In the genomic region with DNA sequence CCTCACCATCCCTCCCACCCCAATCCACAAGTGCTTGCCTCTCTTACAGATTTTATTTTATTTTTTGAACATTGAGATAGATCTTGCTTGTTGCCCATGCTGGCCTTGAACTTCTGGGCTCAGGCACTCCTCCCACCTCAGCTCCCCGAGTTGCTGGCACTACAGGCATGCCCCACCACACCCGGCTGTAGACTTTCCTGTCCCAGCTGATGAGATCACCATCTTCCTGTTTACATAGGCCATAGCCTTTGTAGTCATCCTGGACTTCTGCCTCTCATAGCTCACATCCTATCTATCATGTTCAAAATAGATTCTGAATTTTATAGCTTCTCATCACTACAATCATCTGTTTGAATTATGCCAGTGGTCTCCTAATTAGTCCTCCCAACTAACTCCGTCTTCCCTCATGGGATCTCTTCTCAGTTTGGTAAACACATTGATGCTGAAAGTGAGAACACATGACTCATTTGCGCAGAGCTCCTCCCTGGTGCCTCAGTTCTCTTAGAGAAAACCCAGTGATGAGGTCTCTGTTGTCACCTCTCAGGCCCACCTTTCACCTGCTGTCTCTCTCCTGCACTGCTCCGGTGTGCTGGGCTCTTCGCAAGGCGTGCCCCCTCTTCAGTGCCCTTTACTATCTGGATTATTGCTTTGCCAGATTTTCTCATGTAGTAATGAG, we compare ENCODE assay signal across 10 cellular contexts.
DNase-seq lines count a peak whose midpoint lies in the region; ATAC-seq, FAIRE-seq and TF ChIP-seq lines count a peak whose summit lies in the region.
"Had no signal": no experiment of that assay in that cellular context is flagged by ENCODE, and none has a peak within 500 bp of the region (broad histone marks: within the 10 kb centered on the region; RNA-seq: fewer than 3 reads in every experiment).

No MANE protein-coding gene starts in this region.

- no peaks in the 10 kb centered on the region for H3K79me2 ChIP-seq in K562 (ENCODE audit: control insufficient read depth, insufficient read depth, low read length)

- in situ Hi-C loops in K562 (cut with MboI): no loop called here

- no peaks in the 10 kb centered on the region for H3K9me1 ChIP-seq in K562 (ENCODE audit: control insufficient read depth, insufficient read depth, low read length)

- TF ChIP-seq POLR2A in K562 (conservative IDR thresholded peaks at IDR 0.05): no peak

- H3K4me1 ChIP-seq in K562 (replicated peaks in 1 of 2; ENCODE audit: control insufficient read depth in 2 of 2, insufficient read depth in 2 of 2, low read length in 2 of 2): no peaks in the 10 kb centered on the region
- H3K4me1 ChIP-seq in naive thymus-derived CD4-positive, alpha-beta T cell (ENCODE audit: control insufficient read depth in 2 of 2, insufficient read depth in 2 of 2, low read length in 2 of 2): no peaks in the 10 kb centered on the region

- H3K36me3 Mint-ChIP-seq in naive thymus-derived CD4-positive, alpha-beta T cell: peaks cover 9 to 42% (median 34%) of the 10 kb centered on the region in 5 donors

- DNase-seq in ELR (ENCODE audit: low read depth) (peak; percentile 90), NCI-H460 (ENCODE audit: extremely low read depth, low read depth) (peak; percentile 8), K562 (ENCODE audit: extremely low read depth in 1 of 4, low spot score in 3 of 4) (no peak), NCI-H82 treated with DMSO at 0.1 percent for 48 hours (lab: John Stamatoyannopoulos, UW; ENCODE audit: unreplicated experiment) (no peak)
- no peak for DNase-seq in naive thymus-derived CD4-positive, alpha-beta T cell
- DNase-seq: dorsolateral prefrontal cortex, Kasumi-1 had no signal

- POLR2A ChIA-PET in K562 (lab: Yijun Ruan, JAX): no interaction called here
- POLR2A ChIA-PET in naive thymus-derived CD4-positive, alpha-beta T cell (lab: Charles Lee): no interaction called here

- H3K27me3 Mint-ChIP-seq in naive thymus-derived CD4-positive, alpha-beta T cell: no peaks in the 10 kb centered on the region

- intact Hi-C loops in K562 (cut with micrococcal nuclease): no loop called here
- intact Hi-C loops in naive thymus-derived CD4-positive, alpha-beta T cell (cut with micrococcal nuclease): no loop called here

- H3K36me3 ChIP-seq in K562 (ENCODE audit: control insufficient read depth, insufficient read depth, low read length): no peaks in the 10 kb centered on the region
- H3K36me3 ChIP-seq in naive thymus-derived CD4-positive, alpha-beta T cell (ENCODE audit: control insufficient read depth in 2 of 3, insufficient read depth in 3 of 3, low read length in 3 of 3): no peaks in the 10 kb centered on the region

- peak overlapping the region in 6 of 9 donors; percentile 1 to 81 (median 60) for H3K27ac Mint-ChIP-seq in naive thymus-derived CD4-positive, alpha-beta T cell

- CTCF ChIA-PET in K562 (lab: Yijun Ruan, JAX; ENCODE audit: low intra/inter-chr PET ratio): no interaction called here
- CTCF ChIA-PET in naive thymus-derived CD4-positive, alpha-beta T cell (lab: Charles Lee): no interaction called here

- 54% methylated on average over 7 of the region's 7 CpGs for WGBS in K562 (ENCODE audit: insufficient coverage, low coverage, missing lambda C conversion rate)

- peak overlapping the region in 4 of 10 donors; percentile 18 to 62 (median 30) for H3K4me3 Mint-ChIP-seq in naive thymus-derived CD4-positive, alpha-beta T cell

- no peak overlapping the region for H2AFZ ChIP-seq in K562 (ENCODE audit: low read depth, low read length)

- BruUV-seq in K562 (replicated peaks; lab: Mats Ljungman, UMichigan): no TSS peak

- FAIRE-seq in K562 (lab: Jason Lieb, UNC): no peak
- FAIRE-seq: islet of Langerhans had no signal

- H3K4me2 ChIP-seq in K562 (ENCODE audit: insufficient read depth, low read length): no peak overlapping the region

- no peaks in the 10 kb centered on the region for H3K9me3 ChIP-seq in K562 (replicated peaks; ENCODE audit: control insufficient read depth, insufficient read depth, low read depth, low read length)
- no peaks in the 10 kb centered on the region for H3K9me3 ChIP-seq in naive thymus-derived CD4-positive, alpha-beta T cell (ENCODE audit: control insufficient read depth in 2 of 3, low read length in 3 of 3)

- no peaks in the 10 kb centered on the region for H4K20me1 ChIP-seq in K562 (replicated peaks; ENCODE audit: control insufficient read depth, insufficient read depth, low read length)

- H3K27me3 ChIP-seq in K562 (ENCODE audit: control insufficient read depth in 2 of 2, insufficient read depth in 2 of 2, low read length in 2 of 2): no peaks in the 10 kb centered on the region
- no peaks in the 10 kb centered on the region for H3K27me3 ChIP-seq in naive thymus-derived CD4-positive, alpha-beta T cell (ENCODE audit: control insufficient read depth in 2 of 2, insufficient read depth in 2 of 2, low read length in 2 of 2)
- H3K27me3 ChIP-seq: dorsolateral prefrontal cortex had no signal

- no peak for TF ChIP-seq RAD21 in K562 (CRISPR knock-in tag; conservative IDR thresholded peaks at IDR 0.05 in 1 of 2, IDR thresholded peaks at IDR 0.05 in 1 of 2)

- ATAC-seq in K562: no peak
- no peak for ATAC-seq in naive thymus-derived CD4-positive, alpha-beta T cell
- ATAC-seq in GM21381 (IDR thresholded peaks at IDR 0.05; ENCODE audit: unreplicated experiment): no peak
- ATAC-seq in HG03108 (IDR thresholded peaks at IDR 0.05; ENCODE audit: unreplicated experiment): no peak

- TF ChIP-seq EP300 in K562 (IDR thresholded peaks at IDR 0.05; ENCODE audit: low read length): no peak

- H3K27ac ChIP-seq in K562 (ENCODE audit: extremely low read depth, low read depth, low read length): no peak overlapping the region
- H3K27ac ChIP-seq in naive thymus-derived CD4-positive, alpha-beta T cell (ENCODE audit: low read depth, low read length): no peak overlapping the region
- H3K27ac ChIP-seq: dorsolateral prefrontal cortex had no signal

- peaks cover 17 to 40% (median 36%) of the 10 kb centered on the region in 7 donors for H3K4me1 Mint-ChIP-seq in naive thymus-derived CD4-positive, alpha-beta T cell

- TF ChIP-seq CTCF in K562 (IDR thresholded peaks at IDR 0.05 in 2 of 3, conservative IDR thresholded peaks at IDR 0.05 in 1 of 3; ENCODE audit: insufficient read depth in 2 of 3, low read depth in 1 of 3, low read length in 3 of 3): no peak

- no peak overlapping the region for H3K4me3 ChIP-seq in K562
- no peak overlapping the region for H3K4me3 ChIP-seq in naive thymus-derived CD4-positive, alpha-beta T cell (ENCODE audit: low read length)
- H3K4me3 ChIP-seq: dorsolateral prefrontal cortex had no signal

- no peaks in the 10 kb centered on the region for H3K9me3 Mint-ChIP-seq in naive thymus-derived CD4-positive, alpha-beta T cell

- no peak overlapping the region for H3K9ac ChIP-seq in K562 (ENCODE audit: insufficient read depth in 1 of 2, low read depth in 2 of 2, low read length in 2 of 2)

TF ChIP-seq in K562, 482 proteins besides CTCF, POLR2A, EP300 and RAD21:
- TF ChIP-seq, protein P1, sequence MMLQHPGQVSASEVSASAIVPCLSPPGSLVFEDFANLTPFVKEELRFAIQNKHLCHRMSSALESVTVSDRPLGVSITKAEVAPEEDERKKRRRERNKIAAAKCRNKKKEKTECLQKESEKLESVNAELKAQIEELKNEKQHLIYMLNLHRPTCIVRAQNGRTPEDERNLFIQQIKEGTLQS (IDR thresholded peaks at IDR 0.05): peak; percentile 49; the same call in 1 of the 2 replicates
- TF ChIP-seq, protein P1 (CRISPR knock-in tag; conservative IDR thresholded peaks at IDR 0.05): no peak
- TF ChIP-seq ELF1 (tag; IDR thresholded peaks at IDR 0.05) (no peak), FOXA3 (CRISPR knock-in tag; conservative IDR thresholded peaks at IDR 0.05 in 1 of 2, IDR thresholded peaks at IDR 0.05 in 1 of 2) (0 out of 4 replicates have a peak, but pooled peaks of 1 of the 2 experiments have one; percentile 33)
TF ChIP-seq in K562: peak in this region for 2.

Comparison
In these comparisons a context has a peak if more than half of its experiments do, and no peak if none do; other contexts are left out.
1. DNase-seq: peak in ELR (single experiment) and NCI-H460 (single experiment); none in K562 (0 of 4), naive thymus-derived CD4-positive, alpha-beta T cell (0 of 9) and NCI-H82 treated with DMSO at 0.1 percent for 48 hours (single experiment).